In genomic region chr7:66700633-66701131, GRCh38 we compare ENCODE assay signal across 6 cellular contexts.
"Had no signal": no experiment of that assay in that cellular context is flagged by ENCODE, and none has a peak within 500 bp of the region (broad histone marks: within the 10 kb centered on the region; RNA-seq: fewer than 3 reads in every experiment).

No MANE protein-coding gene starts in this region.

- H3K4me1 Mint-ChIP-seq: activated naive CD8-positive, alpha-beta T cell treated with anti-CD3 and anti-CD28 coated beads for 36 hours had no signal

- H3K27me3 Mint-ChIP-seq: activated naive CD8-positive, alpha-beta T cell treated with anti-CD3 and anti-CD28 coated beads for 36 hours; stimulated activated naive CD8-positive, alpha-beta T cell treated with anti-CD3 and anti-CD28 coated beads, Interleukin-15, amount 100 ng/mL, for 72 hours had no signal

- H3K9me3 Mint-ChIP-seq: activated naive CD8-positive, alpha-beta T cell treated with anti-CD3 and anti-CD28 coated beads for 36 hours; stimulated activated naive CD8-positive, alpha-beta T cell treated with anti-CD3 and anti-CD28 coated beads, Interleukin-15, amount 100 ng/mL, for 72 hours had no signal

- H3K36me3 Mint-ChIP-seq: activated naive CD8-positive, alpha-beta T cell treated with anti-CD3 and anti-CD28 coated beads for 36 hours had no signal

- DNase-seq: activated CD4-positive, alpha-beta T cell treated with anti-CD3 and anti-CD28 coated beads, Interleukin-2, amount 50 U/mL, for 1 hour; activated CD4-positive, CD25-positive, alpha-beta regulatory T cell; activated effector memory CD4-positive, alpha-beta T cell treated with anti-CD3 and anti-CD28 coated beads, Interleukin-2, amount 50 U/mL, for 16 hours; activated naive CD8-positive, alpha-beta T cell treated with anti-CD3 and anti-CD28 coated beads for 36 hours; effector CD4-positive, alpha-beta T cell; stimulated activated naive CD8-positive, alpha-beta T cell treated with anti-CD3 and anti-CD28 coated beads, Interleukin-15, amount 100 ng/mL, for 72 hours had no signal

- ATAC-seq: stimulated activated naive CD8-positive, alpha-beta T cell treated with anti-CD3 and anti-CD28 coated beads, Interleukin-15, amount 100 ng/mL, for 72 hours had no signal

- H3K27ac Mint-ChIP-seq: activated naive CD8-positive, alpha-beta T cell treated with anti-CD3 and anti-CD28 coated beads for 36 hours; stimulated activated naive CD8-positive, alpha-beta T cell treated with anti-CD3 and anti-CD28 coated beads, Interleukin-15, amount 100 ng/mL, for 72 hours had no signal

- H3K4me3 Mint-ChIP-seq: activated naive CD8-positive, alpha-beta T cell treated with anti-CD3 and anti-CD28 coated beads for 36 hours; stimulated activated naive CD8-positive, alpha-beta T cell treated with anti-CD3 and anti-CD28 coated beads, Interleukin-15, amount 100 ng/mL, for 72 hours had no signal
